In genomic region chr1:8116892-8117262, GRCh38 we compare ENCODE assay signal across 9 cellular contexts.
DNase-seq lines count a peak whose midpoint lies in the region; ATAC-seq and TF ChIP-seq lines count a peak whose summit lies in the region.
"Had no signal": no experiment of that assay in that cellular context is flagged by ENCODE, and none has a peak within 500 bp of the region (broad histone marks: within the 10 kb centered on the region; RNA-seq: fewer than 3 reads in every experiment).

No MANE protein-coding gene starts in this region.

- peak overlapping the region; percentile 75 to 92 (median 91) for H3K27ac ChIP-seq in right lobe of liver

- no peaks in the 10 kb centered on the region for H3K36me3 ChIP-seq in right lobe of liver

- ATAC-seq in right lobe of liver (peak; percentile 72 to 87 (median 85)), HG03442 (IDR thresholded peaks at IDR 0.05; ENCODE audit: unreplicated experiment) (no peak)

- TF ChIP-seq POLR2A in right lobe of liver (IDR thresholded peaks at IDR 0.05), result no peak

- H3K4me3 ChIP-seq in choroid plexus epithelial cell (ENCODE audit: low read depth, low read length) (no peak overlapping the region), right lobe of liver (no peak overlapping the region)

- TF ChIP-seq CTCF in choroid plexus epithelial cell (conservative IDR thresholded peaks at IDR 0.05; ENCODE audit: low read depth, low read length) (no peak), right lobe of liver (IDR thresholded peaks at IDR 0.05) (no peak)

- intact Hi-C loops in right lobe of liver (cut with DNase I), result no loop called here

- DNase-seq in HCEC 1CT (peak; percentile 78), choroid plexus epithelial cell (ENCODE audit: low read depth) (peak; percentile 95), right lobe of liver (peak; percentile 64 to 85 (median 81)), stromal cell of bone marrow (ENCODE audit: low read depth) (peak; percentile 94), occipital lobe (lab: John Stamatoyannopoulos, UW) (no peak), NCI-H1930 (lab: John Stamatoyannopoulos, UW) (no peak), NCI-H510A treated with DMSO at 0.1 percent for 48 hours (lab: John Stamatoyannopoulos, UW) (no peak)
- DNase-seq: posterior cingulate gyrus had no signal

- H3K9me3 ChIP-seq in right lobe of liver, result no peaks in the 10 kb centered on the region

- no peaks in the 10 kb centered on the region for H3K27me3 ChIP-seq in right lobe of liver

- H3K4me1 ChIP-seq in right lobe of liver, result peaks cover 0 to 38% (median 14%) of the 10 kb centered on the region in 4 donors

- WGBS in right lobe of liver (ENCODE audit: insufficient coverage, low coverage, low lambda C conversion rate, missing lambda C conversion rate), result 15% methylated on average over 6 of the region's 6 CpGs

Comparison
In these comparisons a context has a peak if more than half of its experiments do, and no peak if none do; other contexts are left out.
1. DNase-seq: peak in HCEC 1CT (single experiment), choroid plexus epithelial cell (single experiment), right lobe of liver (3 of 3) and stromal cell of bone marrow (single experiment); none in occipital lobe (single experiment), NCI-H1930 (0 of 2) and NCI-H510A treated with DMSO at 0.1 percent for 48 hours (single experiment).